Comparison of ENCODE assay signal across 11 cellular contexts in genomic region chr5:139390639-139391569, GRCh38. TPM values are rescaled to one million over a fixed set of nuclear protein-coding genes. Genes with fewer than 3 reads are reported as not detected.
A peak's percentile ranks its signal among the peaks of the same experiment; 100 is the strongest.
DNase-seq lines count a peak whose midpoint lies in the region; ATAC-seq and TF ChIP-seq lines count a peak whose summit lies in the region.
"Had no signal": no experiment of that assay in that cellular context is flagged by ENCODE, and none has a peak within 500 bp of the region (broad histone marks: within the 10 kb centered on the region; RNA-seq: fewer than 3 reads in every experiment).

No MANE protein-coding gene starts in this region.

- H3K9me3 Mint-ChIP-seq in CD14-positive monocyte (peaks cover 0 to 9% (median 5%) of the 10 kb centered on the region in 7 donors), GM23338 (no peaks in the 10 kb centered on the region)
- H3K9me3 Mint-ChIP-seq in activated T-helper 17 cell treated with anti-CD3 and anti-CD28 coated beads, Interleukin-2, amount 50 U/mL, for 72 hours, result no peaks in the 10 kb centered on the region
- H3K9me3 Mint-ChIP-seq in naive thymus-derived CD8-positive, alpha-beta T cell, result no peaks in the 10 kb centered on the region

- H3K36me3 ChIP-seq in GM23338 (ENCODE audit: insufficient read depth), result no peaks in the 10 kb centered on the region

- ATAC-seq in GM23338 (no peak), GM19035 (IDR thresholded peaks at IDR 0.05; ENCODE audit: unreplicated experiment) (no peak)
- ATAC-seq in activated T-helper 17 cell treated with anti-CD3 and anti-CD28 coated beads, Interleukin-2, amount 50 U/mL, for 72 hours (replicated peaks), result no peak
- no peak for ATAC-seq in naive thymus-derived CD8-positive, alpha-beta T cell

- TF ChIP-seq CTCF in CD14-positive monocyte (IDR thresholded peaks at IDR 0.05), result no peak
- no peak for TF ChIP-seq CTCF in GM23338 (conservative IDR thresholded peaks at IDR 0.05; ENCODE audit: low read depth in 2 of 2)

- H3F3A ChIP-seq in GM23338 (replicated peaks; ENCODE audit: low read depth), result peaks cover 21% of the 10 kb centered on the region

- POLR2A ChIA-PET in naive thymus-derived CD8-positive, alpha-beta T cell (lab: Charles Lee), result interaction anchor here (0.7 to 4.0 kb wide), 5 partner anchors 12 to 96 kb away, joined by 4 to 19 read pairs (median 8); partner anchors contain the start of genes PAIP2 and SPATA24

- peak overlapping the region; percentile 76 to 92 for H3K4me3 Mint-ChIP-seq in CD14-positive monocyte
- H3K4me3 Mint-ChIP-seq in GM23338, result peak overlapping the region; percentile 9; the same call in 1 of the 3 replicates
- peak overlapping the region; percentile 97 for H3K4me3 Mint-ChIP-seq in activated T-helper 17 cell treated with anti-CD3 and anti-CD28 coated beads, Interleukin-2, amount 50 U/mL, for 72 hours
- peak overlapping the region in 9 of 10 donors; percentile 70 to 89 (median 85) for H3K4me3 Mint-ChIP-seq in naive thymus-derived CD8-positive, alpha-beta T cell

- peaks cover 42% of the 10 kb centered on the region for H3K4me1 Mint-ChIP-seq in CD14-positive monocyte
- peaks cover 33% of the 10 kb centered on the region for H3K4me1 Mint-ChIP-seq in GM23338
- peaks cover 21% of the 10 kb centered on the region for H3K4me1 Mint-ChIP-seq in activated T-helper 17 cell treated with anti-CD3 and anti-CD28 coated beads, Interleukin-2, amount 50 U/mL, for 72 hours
- H3K4me1 Mint-ChIP-seq in naive thymus-derived CD8-positive, alpha-beta T cell, result peaks cover 20 to 56% (median 54%) of the 10 kb centered on the region in 4 donors

- H3K27ac Mint-ChIP-seq in CD14-positive monocyte (peak overlapping the region in 3 of 7 donors; percentile 21 to 72 (median 47)), GM23338 (no peak overlapping the region)
- peak overlapping the region; percentile 99 for H3K27ac Mint-ChIP-seq in activated T-helper 17 cell treated with anti-CD3 and anti-CD28 coated beads, Interleukin-2, amount 50 U/mL, for 72 hours
- peak overlapping the region in 9 of 10 donors; percentile 3 to 90 (median 75) for H3K27ac Mint-ChIP-seq in naive thymus-derived CD8-positive, alpha-beta T cell

- H3K36me3 Mint-ChIP-seq in CD14-positive monocyte (peaks cover 5% of the 10 kb centered on the region in 2 donors), GM23338 (ENCODE audit: low read depth) (no peaks in the 10 kb centered on the region; the same call in 2 of the 3 replicates)
- peaks cover 54% of the 10 kb centered on the region for H3K36me3 Mint-ChIP-seq in activated T-helper 17 cell treated with anti-CD3 and anti-CD28 coated beads, Interleukin-2, amount 50 U/mL, for 72 hours (ENCODE audit: low read depth)
- H3K36me3 Mint-ChIP-seq in naive thymus-derived CD8-positive, alpha-beta T cell, result no peaks in the 10 kb centered on the region

- no peak overlapping the region for H3K27ac ChIP-seq in GM23338 (ENCODE audit: low read depth)

- H3K4me2 ChIP-seq in GM23338, result peak overlapping the region; percentile 96

- H3K9me2 ChIP-seq in GM23338 (ENCODE audit: insufficient read depth), result no peaks in the 10 kb centered on the region

- H2AFZ ChIP-seq in GM23338, result no peak overlapping the region

- H4K20me1 ChIP-seq in GM23338 (replicated peaks; ENCODE audit: insufficient read depth), result no peaks in the 10 kb centered on the region

- intact Hi-C loops in CD14-positive monocyte (cut with micrococcal nuclease), result no loop called here

- H3K4me1 ChIP-seq in GM23338 (ENCODE audit: insufficient read depth), result peaks cover 16% of the 10 kb centered on the region

- H3K27me3 ChIP-seq in GM23338 (ENCODE audit: insufficient read depth), result peaks cover 40% of the 10 kb centered on the region

- H3K4me3 ChIP-seq in GM23338, result peak overlapping the region; percentile 81; the same call in 1 of the 2 replicates

- DNase-seq in CD14-positive monocyte (ENCODE audit: low spot score) (no peak), GM23338 (ENCODE audit: low spot score) (no peak), kidney glomerular epithelial cell (lab: John Stamatoyannopoulos, UW) (no peak), ureter (ENCODE audit: low spot score) (no peak)
- DNase-seq in naive thymus-derived CD8-positive, alpha-beta T cell, result no peak
- no peak for DNase-seq in NK-92 treated with Interleukin-12 subunit alpha and Interleukin-12 subunit beta, amount 100 ng/mL, for 24 hours (lab: John Stamatoyannopoulos, UW)
- DNase-seq: NCI-H1417; stimulated activated CD4-positive, alpha-beta T cell treated with anti-CD3 and anti-CD28 coated beads, Interleukin-1b, Interleukin-23, amount 100 ng/mL, for 48 hours; trophoblast cell had no signal

- no peaks in the 10 kb centered on the region for H3K79me2 ChIP-seq in GM23338 (replicated peaks; ENCODE audit: insufficient read depth)

- H3K27me3 Mint-ChIP-seq in CD14-positive monocyte (ENCODE audit: low read depth in 3 of 3), result peaks cover 48 to 61% (median 59%) of the 10 kb centered on the region in 3 donors
- peaks cover 53% of the 10 kb centered on the region for H3K27me3 Mint-ChIP-seq in GM23338 (ENCODE audit: insufficient read depth, low read depth, poor library complexity)
- H3K27me3 Mint-ChIP-seq in activated T-helper 17 cell treated with anti-CD3 and anti-CD28 coated beads, Interleukin-2, amount 50 U/mL, for 72 hours, result no peaks in the 10 kb centered on the region
- H3K27me3 Mint-ChIP-seq in naive thymus-derived CD8-positive, alpha-beta T cell, result peaks cover 0 to 1% (median 0%) of the 10 kb centered on the region in 5 donors

RNA-seq across cellular contexts. Expression of gene MZB1, which starts 1.2 kb away (rescaled TPM):
- polyA plus RNA-seq in CD14-positive monocyte (under 1 TPM in 1 of 2 donors, not detected in 1; 0.30 TPM), GM23338 (2016; fragmentation: Nextera tagmentation; extraction: Ambion mirVana) (0.52 and 0.71 TPM in 2 replicates)
- total RNA-seq in GM23338 (2014; rRNA removed; shearing (Covaris generic)), result 1.6 TPM in 1 of 2 replicates, not detected in the other
- total RNA-seq in activated T-helper 17 cell treated with anti-CD3 and anti-CD28 coated beads, Interleukin-2, amount 50 U/mL, for 72 hours, result 10 to 100 TPM; 39.9 to 55.2 TPM
- 1 to 10 TPM; 2.2 to 2.5 TPM for total RNA-seq in naive thymus-derived CD8-positive, alpha-beta T cell
- polyA plus RNA-seq in naive thymus-derived CD8-positive, alpha-beta T cell, result under 1 TPM in 2 of 3 donors, not detected in 1; 0.37 to 0.84 TPM
- 12.9 TPM for total RNA-seq in ureter

RNA-seq across cellular contexts. Expression of gene PROB1, which starts 4.0 kb away (rescaled TPM):
- under 1 TPM in 1 of 2 donors, not detected in 1; 0.11 TPM for polyA plus RNA-seq in CD14-positive monocyte
- 2.7 and 3.1 TPM in 2 replicates for total RNA-seq in GM23338 (2014; rRNA removed; shearing (Covaris generic))
- 0.54 and 0.73 TPM in 2 replicates for polyA plus RNA-seq in GM23338 (2016; fragmentation: Nextera tagmentation; extraction: Ambion mirVana)
- total RNA-seq in activated T-helper 17 cell treated with anti-CD3 and anti-CD28 coated beads, Interleukin-2, amount 50 U/mL, for 72 hours, result 1 to 10 TPM; 4.7 to 6.4 TPM
- under 1 TPM; 0.75 to 0.88 TPM for total RNA-seq in naive thymus-derived CD8-positive, alpha-beta T cell
- under 1 TPM; 0.03 to 0.32 (median 0.11) TPM for polyA plus RNA-seq in naive thymus-derived CD8-positive, alpha-beta T cell
- total RNA-seq in ureter, result 2.4 TPM

RNA-seq across cellular contexts. Expression of gene SLC23A1, which starts 7.8 kb away (rescaled TPM):
- polyA plus RNA-seq in CD14-positive monocyte (not detected), GM23338 (2016; fragmentation: Nextera tagmentation; extraction: Ambion mirVana) (0.16 and 0.29 TPM in 2 replicates)
- not detected in 2 replicates for total RNA-seq in GM23338 (2014; rRNA removed; shearing (Covaris generic))
- 1 to 10 TPM in 1 of 2 donors, under 1 TPM in 1; 0.95 to 1.6 TPM for total RNA-seq in activated T-helper 17 cell treated with anti-CD3 and anti-CD28 coated beads, Interleukin-2, amount 50 U/mL, for 72 hours
- under 1 TPM in 1 of 2 experiments, not detected in 1; 0.34 TPM for total RNA-seq in naive thymus-derived CD8-positive, alpha-beta T cell
- polyA plus RNA-seq in naive thymus-derived CD8-positive, alpha-beta T cell, result under 1 TPM in 1 of 3 donors, not detected in 2; 0.15 TPM
- 0.65 TPM for total RNA-seq in ureter

RNA-seq across cellular contexts. Expression of gene SPATA24, which starts 13.0 kb away (rescaled TPM):
- polyA plus RNA-seq in CD14-positive monocyte (1 to 10 TPM; 3.2 to 3.5 TPM), GM23338 (2016; fragmentation: Nextera tagmentation; extraction: Ambion mirVana) (20.6 and 22.4 TPM in 2 replicates)
- total RNA-seq in GM23338 (2014; rRNA removed; shearing (Covaris generic)), result 7.1 and 16.0 TPM in 2 replicates
- 1 to 10 TPM; 5.6 to 9.2 TPM for total RNA-seq in activated T-helper 17 cell treated with anti-CD3 and anti-CD28 coated beads, Interleukin-2, amount 50 U/mL, for 72 hours
- total RNA-seq in naive thymus-derived CD8-positive, alpha-beta T cell, result 1 to 10 TPM; 4.4 to 4.6 TPM
- polyA plus RNA-seq in naive thymus-derived CD8-positive, alpha-beta T cell, result 1 to 10 TPM; 2.9 to 8.7 (median 4.3) TPM
- 7.8 TPM for total RNA-seq in ureter

RNA-seq across cellular contexts. Expression of gene DNAJC18, which starts 48.4 kb away (rescaled TPM):
- 1 to 10 TPM; 2.2 to 2.6 TPM for polyA plus RNA-seq in CD14-positive monocyte
- 14.2 and 18.9 TPM in 2 replicates for total RNA-seq in GM23338 (2014; rRNA removed; shearing (Covaris generic))
- polyA plus RNA-seq in GM23338 (2016; fragmentation: Nextera tagmentation; extraction: Ambion mirVana), result 13.4 and 15.1 TPM in 2 replicates
- 10 to 100 TPM; 23.4 to 41.5 TPM for total RNA-seq in activated T-helper 17 cell treated with anti-CD3 and anti-CD28 coated beads, Interleukin-2, amount 50 U/mL, for 72 hours
- 1 to 10 TPM; 3.8 to 5.5 TPM for total RNA-seq in naive thymus-derived CD8-positive, alpha-beta T cell
- polyA plus RNA-seq in naive thymus-derived CD8-positive, alpha-beta T cell, result 1 to 10 TPM; 2.8 to 9.1 (median 5.1) TPM
- 10.3 TPM for total RNA-seq in ureter

Comparison
In these comparisons a context has a peak if more than half of its experiments do, and no peak if none do; other contexts are left out.
1. H3K4me3 Mint-ChIP-seq: peak in every context shown above with its lines; median percentile 97 in activated T-helper 17 cell treated with anti-CD3 and anti-CD28 coated beads, Interleukin-2, amount 50 U/mL, for 72 hours; 85 in naive thymus-derived CD8-positive, alpha-beta T cell; 84 in CD14-positive monocyte; 9 in GM23338.